In the genomic region with DNA sequence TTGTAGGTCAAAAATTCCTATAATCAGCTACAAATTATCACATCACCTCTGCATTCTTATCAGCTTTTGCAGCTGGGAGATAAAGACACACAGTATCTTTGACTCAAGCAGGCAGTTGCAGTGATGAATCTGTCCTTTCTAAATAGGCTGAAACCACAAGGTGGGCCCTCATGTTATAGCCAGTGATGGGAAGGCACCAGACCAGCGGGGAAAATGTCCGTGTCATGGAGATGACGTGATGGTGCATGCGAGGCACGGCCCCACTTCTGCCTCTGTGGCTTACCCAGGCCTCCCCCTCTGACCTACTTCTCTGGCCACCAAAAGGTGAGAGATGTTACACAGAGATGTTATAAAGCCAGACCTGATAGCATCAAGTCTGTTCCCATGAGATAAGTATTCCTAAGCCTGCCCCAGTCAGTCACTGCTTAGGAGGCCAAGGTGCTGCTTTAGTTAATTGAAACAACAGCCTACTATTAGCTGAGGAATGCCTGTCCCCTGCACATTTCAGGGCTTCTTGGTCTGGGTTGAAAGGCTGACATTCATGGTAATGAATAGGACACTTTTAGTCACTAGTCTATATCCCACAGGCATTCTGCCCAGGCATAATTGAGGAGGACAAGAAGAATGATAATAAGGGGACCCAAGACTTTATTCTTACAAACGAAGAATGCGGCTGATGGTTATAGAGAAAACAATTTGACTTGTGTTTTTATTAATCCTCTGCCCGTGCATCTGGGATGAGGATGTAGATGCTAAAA, we compare ENCODE assay signal across 12 cellular contexts.
A peak's percentile ranks its signal among the peaks of the same experiment; 100 is the strongest.
DNase-seq lines count a peak whose midpoint lies in the region; ATAC-seq and TF ChIP-seq lines count a peak whose summit lies in the region.
"Had no signal": no experiment of that assay in that cellular context is flagged by ENCODE, and none has a peak within 500 bp of the region (broad histone marks: within the 10 kb centered on the region; RNA-seq: fewer than 3 reads in every experiment).

No MANE protein-coding gene starts in this region.

- no peak for TF ChIP-seq CTCF in OCI-LY1 (IDR thresholded peaks at IDR 0.05; ENCODE audit: low read length)

- H3K36me3 ChIP-seq in OCI-LY1 (ENCODE audit: insufficient read depth, low read length) (no peaks in the 10 kb centered on the region), H7 (replicated peaks; ENCODE audit: control insufficient read depth, insufficient read depth, low read length) (no peaks in the 10 kb centered on the region), GM23248 (ENCODE audit: low read depth) (no peaks in the 10 kb centered on the region)

- H3K4me1 ChIP-seq in OCI-LY1 (ENCODE audit: insufficient read depth, low read length, severe bottlenecking) (peaks cover 83% of the 10 kb centered on the region), GM23248 (ENCODE audit: insufficient read depth) (peaks cover 14% of the 10 kb centered on the region)

- H3K79me2 ChIP-seq in OCI-LY1 (ENCODE audit: insufficient read depth, low read length) (no peaks in the 10 kb centered on the region), GM23248 (ENCODE audit: insufficient read depth) (no peaks in the 10 kb centered on the region)

- 82 to 86% methylated on average over 8 of the region's 8 CpGs for WGBS in GM23248 (ENCODE audit: low coverage in 1 of 2, low lambda C conversion rate in 2 of 2, missing lambda C conversion rate in 2 of 2), 2 experiments

- H3K27ac ChIP-seq in OCI-LY1 (ENCODE audit: low read depth, low read length, poor library complexity, severe bottlenecking) = peak overlapping the region; percentile 96
- no peak overlapping the region for H3K27ac ChIP-seq in GM23248

- DNase-seq in foreskin melanocyte (peak; percentile 47), pons (ENCODE audit: low spot score) (peak; percentile 55), H7 (no peak), GM23248 (no peak)
- DNase-seq: activated CD4-positive, alpha-beta T cell treated with anti-CD3 and anti-CD28 coated beads, Interleukin-2, amount 50 U/mL, for 1 hour; activated T-cell treated with anti-CD3 and anti-CD28 coated beads, Interleukin-2, amount 50 U/mL, for 24 hours; effector CD8-positive, alpha-beta T cell; MM.1S; T-helper 9 cell had no signal

- ATAC-seq in GM18868 (IDR thresholded peaks at IDR 0.05; ENCODE audit: unreplicated experiment) (peak; percentile 67), GM21526 (IDR thresholded peaks at IDR 0.05; ENCODE audit: low FRiP score, unreplicated experiment) (no peak)

- H4K20me1 ChIP-seq in OCI-LY1 (ENCODE audit: insufficient read depth, low read length) = no peaks in the 10 kb centered on the region
- H4K20me1 ChIP-seq in GM23248 (ENCODE audit: insufficient read depth) = no peaks in the 10 kb centered on the region

- H2AFZ ChIP-seq in OCI-LY1 (ENCODE audit: low read length) (no peak overlapping the region), GM23248 (no peak overlapping the region)

- H3K9me3 ChIP-seq in OCI-LY1 (ENCODE audit: low read length) (no peaks in the 10 kb centered on the region), GM23248 (ENCODE audit: low read depth) (no peaks in the 10 kb centered on the region)

- 0 out of 2 replicates have a peak, but pooled peaks cover 2% of the 10 kb centered on the region for H3F3A ChIP-seq in OCI-LY1 (ENCODE audit: insufficient read depth, low read length)
- peaks cover 15% of the 10 kb centered on the region for H3F3A ChIP-seq in GM23248 (ENCODE audit: insufficient read depth)

- H3K4me2 ChIP-seq in OCI-LY1 (ENCODE audit: low read length) (peak overlapping the region; percentile 58), GM23248 (ENCODE audit: unreplicated experiment) (no peak overlapping the region)

- H3K4me3 ChIP-seq in OCI-LY1 (ENCODE audit: low read depth, low read length, poor library complexity, severe bottlenecking) = peak overlapping the region; percentile 7
- H3K4me3 ChIP-seq in H7 (ENCODE audit: insufficient read depth, low read depth, low read length) = no peak overlapping the region
- H3K4me3 ChIP-seq in GM23248 = no peak overlapping the region

- H3K9me2 ChIP-seq in OCI-LY1 (ENCODE audit: low read depth, low read length) = no peaks in the 10 kb centered on the region
- no peaks in the 10 kb centered on the region for H3K9me2 ChIP-seq in GM23248 (ENCODE audit: insufficient read depth)

- in situ Hi-C loops in GM23248 (cut with MboI) = no loop called here

- peak overlapping the region; percentile 59 for H3K9ac ChIP-seq in OCI-LY1 (ENCODE audit: low read length)
- no peak overlapping the region for H3K9ac ChIP-seq in GM23248

- H3K27me3 ChIP-seq in OCI-LY1 (ENCODE audit: insufficient read depth, low read length) = no peaks in the 10 kb centered on the region
- H3K27me3 ChIP-seq in H7 (ENCODE audit: control insufficient read depth, insufficient read depth, low read length) = no peaks in the 10 kb centered on the region
- H3K27me3 ChIP-seq in GM23248 (replicated peaks; ENCODE audit: insufficient read depth) = no peaks in the 10 kb centered on the region; the same call in 1 of the 2 replicates

Comparison
In these comparisons a context has a peak if more than half of its experiments do, and no peak if none do; other contexts are left out.
1. DNase-seq: peak in foreskin melanocyte (single experiment) and pons (single experiment); none in H7 (single experiment) and GM23248 (single experiment).